ENCODE assay signal across 17 cellular contexts in genomic region chr10:64036996-64037666, GRCh38.
A peak's percentile ranks its signal among the peaks of the same experiment; 100 is the strongest.
DNase-seq lines count a peak whose midpoint lies in the region; ATAC-seq and TF ChIP-seq lines count a peak whose summit lies in the region.
"Had no signal": no experiment of that assay in that cellular context is flagged by ENCODE, and none has a peak within 500 bp of the region (broad histone marks: within the 10 kb centered on the region; RNA-seq: fewer than 3 reads in every experiment).

No MANE protein-coding gene starts in this region.

- H3K4me3 Mint-ChIP-seq in endodermal cell: no peak overlapping the region
- H3K4me3 Mint-ChIP-seq: stimulated activated naive CD8-positive, alpha-beta T cell treated with anti-CD3 and anti-CD28 coated beads, Interleukin-15, Interleukin-2, amounts not matched to agents 100 ng/mL and 50 ng/mL, for 24 hours had no signal

- H3K36me3 Mint-ChIP-seq in endodermal cell (ENCODE audit: low read depth): no peaks in the 10 kb centered on the region

- H3K9me3 ChIP-seq in endodermal cell (ENCODE audit: control insufficient read depth, low read length) (no peaks in the 10 kb centered on the region), muscle layer of duodenum (ENCODE audit: control insufficient read depth in 1 of 2, low read length in 2 of 2) (no peaks in the 10 kb centered on the region), smooth muscle cell (replicated peaks; ENCODE audit: low read depth) (no peaks in the 10 kb centered on the region)
- H3K9me3 ChIP-seq: pancreas had no signal

- H3K27me3 Mint-ChIP-seq in endodermal cell (ENCODE audit: insufficient read depth): no peaks in the 10 kb centered on the region

- H3K27me3 ChIP-seq in endodermal cell (ENCODE audit: control insufficient read depth, insufficient read depth, low read length, poor library complexity, severe bottlenecking): no peaks in the 10 kb centered on the region
- no peaks in the 10 kb centered on the region for H3K27me3 ChIP-seq in muscle layer of duodenum (ENCODE audit: low read depth, low read length)
- no peaks in the 10 kb centered on the region for H3K27me3 ChIP-seq in smooth muscle cell (ENCODE audit: low read depth)
- H3K27me3 ChIP-seq: pancreas had no signal

- no peaks in the 10 kb centered on the region for H3K79me2 ChIP-seq in smooth muscle cell (ENCODE audit: low read depth)

- peak overlapping the region; percentile 51 for H2AFZ ChIP-seq in smooth muscle cell (ENCODE audit: low read depth)

- no peak overlapping the region for H3K27ac Mint-ChIP-seq in endodermal cell
- H3K27ac Mint-ChIP-seq: stimulated activated naive CD8-positive, alpha-beta T cell treated with anti-CD3 and anti-CD28 coated beads, Interleukin-15, Interleukin-2, amounts not matched to agents 100 ng/mL and 50 ng/mL, for 24 hours had no signal

- no peak for TF ChIP-seq CTCF in endodermal cell (conservative IDR thresholded peaks at IDR 0.05)
- no peak for TF ChIP-seq CTCF in smooth muscle cell (IDR thresholded peaks at IDR 0.05; ENCODE audit: borderline replicate concordance, insufficient read depth, poor library complexity, severe bottlenecking)

- no peaks in the 10 kb centered on the region for H3F3A ChIP-seq in smooth muscle cell (ENCODE audit: low read depth)

- H3K9ac ChIP-seq in endodermal cell (ENCODE audit: extremely low read depth, low read length, poor library complexity, severe bottlenecking): no peak overlapping the region
- no peak overlapping the region for H3K9ac ChIP-seq in smooth muscle cell (ENCODE audit: low read depth)

- H3K4me3 ChIP-seq in endodermal cell (ENCODE audit: low read length): no peak overlapping the region
- H3K4me3 ChIP-seq in muscle layer of duodenum (ENCODE audit: low read depth in 1 of 2, low read length in 2 of 2): peak overlapping the region; percentile 17 to 49
- H3K4me3 ChIP-seq in smooth muscle cell: no peak overlapping the region
- H3K4me3 ChIP-seq: pancreas had no signal

- H3K9me3 Mint-ChIP-seq in endodermal cell: no peaks in the 10 kb centered on the region
- H3K9me3 Mint-ChIP-seq: stimulated activated naive CD8-positive, alpha-beta T cell treated with anti-CD3 and anti-CD28 coated beads, Interleukin-15, Interleukin-2, amounts not matched to agents 100 ng/mL and 50 ng/mL, for 24 hours had no signal

- H3K4me1 Mint-ChIP-seq in endodermal cell: peaks cover 6% of the 10 kb centered on the region

- no peak overlapping the region for H3K4me2 ChIP-seq in smooth muscle cell

- DNase-seq in DMS 273 (lab: John Stamatoyannopoulos, UW; ENCODE audit: unreplicated experiment) (peak; percentile 50), DMS 273 treated with DMSO at 0.1 percent for 48 hours (lab: John Stamatoyannopoulos, UW) (no peak), endodermal cell (no peak), smooth muscle cell (lab: John Stamatoyannopoulos, UW; ENCODE audit: unreplicated experiment) (no peak), left lobe of liver (ENCODE audit: low spot score) (no peak), NCI-H2029 (lab: John Stamatoyannopoulos, UW) (no peak)
- DNase-seq in activated naive CD4-positive, alpha-beta T cell (lab: John Stamatoyannopoulos, UW): no peak
- DNase-seq: activated CD4-positive, alpha-beta T cell treated with anti-CD3 and anti-CD28 coated beads, Interleukin-2, amount 50 U/mL, for 4 hours; AML-193; NCI-H2107; NCI-H526; pancreas; SIG-M5 had no signal

- 88 to 93% methylated on average over 7 to 9 of the region's 9 CpGs for WGBS in endodermal cell (ENCODE audit: insufficient coverage in 1 of 2, insufficient read length in 1 of 2), 2 experiments
- WGBS in smooth muscle cell (ENCODE audit: low lambda C conversion rate): 73% methylated on average over 9 of the region's 9 CpGs

- ATAC-seq in left lobe of liver: no peak
- ATAC-seq: pancreas had no signal

- H3K4me1 ChIP-seq in endodermal cell (ENCODE audit: control insufficient read depth, insufficient read depth, low read length) (no peaks in the 10 kb centered on the region), muscle layer of duodenum (ENCODE audit: control insufficient read depth in 1 of 2, insufficient read depth in 2 of 2, low read length in 2 of 2) (peaks cover 0 to 30% of the 10 kb centered on the region in 2 donors), smooth muscle cell (ENCODE audit: low read depth) (no peaks in the 10 kb centered on the region)
- H3K4me1 ChIP-seq: pancreas had no signal

- H4K20me1 ChIP-seq in smooth muscle cell (ENCODE audit: low read depth): no peaks in the 10 kb centered on the region

- peak overlapping the region; percentile 26 for H3K27ac ChIP-seq in endodermal cell (ENCODE audit: low read depth, low read length)
- H3K27ac ChIP-seq in muscle layer of duodenum (ENCODE audit: low read length): no peak overlapping the region
- H3K27ac ChIP-seq in smooth muscle cell (ENCODE audit: low read depth): no peak overlapping the region
- H3K27ac ChIP-seq: 22Rv1, pancreas, VCaP had no signal

- H3K36me3 ChIP-seq in endodermal cell (ENCODE audit: control insufficient read depth, insufficient read depth, low read length): no peaks in the 10 kb centered on the region
- H3K36me3 ChIP-seq in muscle layer of duodenum (ENCODE audit: control insufficient read depth in 1 of 2, insufficient read depth in 2 of 2, low read length in 2 of 2): no peaks in the 10 kb centered on the region
- no peaks in the 10 kb centered on the region for H3K36me3 ChIP-seq in smooth muscle cell (ENCODE audit: low read depth)
- H3K36me3 ChIP-seq: pancreas had no signal

Comparison
In these comparisons a context has a peak if more than half of its experiments do, and no peak if none do; other contexts are left out.
1. H3K4me3 ChIP-seq: peak in muscle layer of duodenum (2 of 2); none in endodermal cell (single experiment) and smooth muscle cell (single experiment).